In genomic region chr2:7849027-7849426, GRCh38 we compare ENCODE assay signal across 1 cellular context.
TF ChIP-seq lines count a peak whose summit lies in the region.

No MANE protein-coding gene starts in this region.

TF ChIP-seq in IMR-90, 13 proteins besides CTCF, POLR2A, EP300 and RAD21 (continued from another document):
- TF ChIP-seq USF2 (IDR thresholded peaks at IDR 0.05; ENCODE audit: low read depth, low read length) (no peak), ELK1 (IDR thresholded peaks at IDR 0.05; ENCODE audit: borderline replicate concordance, low read depth, low read length) (no peak), BHLHE40 (IDR thresholded peaks at IDR 0.05; ENCODE audit: low read depth, low read length) (no peak), CHD1 (IDR thresholded peaks at IDR 0.05; ENCODE audit: low read depth, low read length) (no peak), MXI1 (IDR thresholded peaks at IDR 0.05; ENCODE audit: borderline replicate concordance, low read depth, low read length) (no peak)
